ENCODE assay signal across 9 cellular contexts in the genomic region with DNA sequence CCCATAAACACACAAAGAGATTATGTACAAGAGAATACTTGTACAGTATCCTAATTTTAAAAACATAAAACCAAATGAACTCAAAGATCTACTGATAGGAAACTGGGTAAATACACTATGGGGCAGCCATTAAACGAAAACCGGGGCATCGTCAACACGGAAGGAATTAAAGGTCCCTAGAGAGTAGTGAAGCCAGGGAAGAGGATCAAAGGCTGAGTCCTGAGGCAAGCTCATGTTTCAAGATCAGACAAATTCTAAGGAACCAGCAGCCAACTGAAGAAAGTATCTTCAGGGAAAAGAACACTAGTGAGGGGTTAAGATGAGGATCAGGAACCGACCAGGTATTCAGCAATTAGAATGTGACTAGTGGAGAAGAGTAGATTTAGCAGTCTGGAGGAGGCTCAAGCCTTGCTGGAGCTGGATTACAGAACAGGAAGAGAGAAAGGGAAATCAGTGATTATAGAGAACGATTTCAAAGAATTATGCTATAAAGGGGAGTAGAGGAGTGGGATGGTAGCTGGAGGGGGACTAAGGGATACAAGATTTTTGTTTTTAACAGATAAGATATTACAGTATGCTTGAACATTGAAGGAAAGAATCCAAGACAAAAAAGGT. TPM values are rescaled to one million over a fixed set of nuclear protein-coding genes. Genes with fewer than 3 reads are reported as not detected.
DNase-seq lines count a peak whose midpoint lies in the region; ATAC-seq and TF ChIP-seq lines count a peak whose summit lies in the region.
"Had no signal": no experiment of that assay in that cellular context is flagged by ENCODE, and none has a peak within 500 bp of the region (broad histone marks: within the 10 kb centered on the region; RNA-seq: fewer than 3 reads in every experiment).

No MANE protein-coding gene starts in this region.

- H3K4me1 Mint-ChIP-seq in activated T-helper 17 cell treated with anti-CD3 and anti-CD28 coated beads, Interleukin-2, amount 50 U/mL, for 72 hours = peaks cover 19% of the 10 kb centered on the region

- no peak for ATAC-seq in activated T-helper 17 cell treated with anti-CD3 and anti-CD28 coated beads, Interleukin-2, amount 50 U/mL, for 72 hours (replicated peaks)
- ATAC-seq in GM18873 (IDR thresholded peaks at IDR 0.05; ENCODE audit: low FRiP score, unreplicated experiment) (no peak), GM18858 (IDR thresholded peaks at IDR 0.05; ENCODE audit: unreplicated experiment) (no peak)

- peaks cover 91% of the 10 kb centered on the region for H3K36me3 Mint-ChIP-seq in activated T-helper 17 cell treated with anti-CD3 and anti-CD28 coated beads, Interleukin-2, amount 50 U/mL, for 72 hours (ENCODE audit: low read depth)

- H3K27me3 Mint-ChIP-seq in activated T-helper 17 cell treated with anti-CD3 and anti-CD28 coated beads, Interleukin-2, amount 50 U/mL, for 72 hours = no peaks in the 10 kb centered on the region

- H3K4me3 ChIP-seq in BE2C (ENCODE audit: low read depth, low read length) (peak overlapping the region; percentile 12), HAP-1 (no peak overlapping the region; the same call in 1 of the 2 replicates)
- H3K4me3 ChIP-seq: tibial artery had no signal

- peak overlapping the region; percentile 39 for H3K27ac Mint-ChIP-seq in activated T-helper 17 cell treated with anti-CD3 and anti-CD28 coated beads, Interleukin-2, amount 50 U/mL, for 72 hours

- H3K27me3 ChIP-seq in BE2C (no peaks in the 10 kb centered on the region), HAP-1 (ENCODE audit: low read depth) (no peaks in the 10 kb centered on the region)
- H3K27me3 ChIP-seq: tibial artery had no signal

- H3K36me3 ChIP-seq in BE2C = peaks cover 5% of the 10 kb centered on the region
- 0 out of 2 replicates have a peak, but pooled peaks cover 3% of the 10 kb centered on the region for H3K36me3 ChIP-seq in HAP-1 (replicated peaks)

- in situ Hi-C loops in HAP-1 (cut with MboI; ENCODE audit: low sequenced_read_pairs) = no loop called here

- H3K4me3 Mint-ChIP-seq in activated T-helper 17 cell treated with anti-CD3 and anti-CD28 coated beads, Interleukin-2, amount 50 U/mL, for 72 hours = no peak overlapping the region

- no peak for DNase-seq in BE2C
- peak; percentile 31 to 57 for DNase-seq in HAP-1 (ENCODE audit: low spot score in 2 of 2)
- peak; percentile 18 for DNase-seq in myocyte (ENCODE audit: low read depth)
- no peak for DNase-seq in activated effector memory CD4-positive, alpha-beta T cell treated with anti-CD3 and anti-CD28 coated beads, Interleukin-2, amount 50 U/mL, for 16 hours
- no peak for DNase-seq in activated CD4-positive, alpha-beta T cell treated with anti-CD3 and anti-CD28 coated beads, Interleukin-2, amount 50 U/mL, for 1 hour
- DNase-seq: tibial artery had no signal

- TF ChIP-seq CTCF in BE2C (IDR thresholded peaks at IDR 0.05; ENCODE audit: low read depth, low read length) = no peak

- H3K4me1 ChIP-seq in BE2C = 0 out of 2 replicates have a peak, but pooled peaks cover 3% of the 10 kb centered on the region
- peaks cover 32% of the 10 kb centered on the region for H3K4me1 ChIP-seq in HAP-1

- H3K9me3 ChIP-seq in BE2C (no peaks in the 10 kb centered on the region; the same call in 1 of the 2 replicates), HAP-1 (no peaks in the 10 kb centered on the region)
- H3K9me3 ChIP-seq: tibial artery had no signal

- H3K9me3 Mint-ChIP-seq in activated T-helper 17 cell treated with anti-CD3 and anti-CD28 coated beads, Interleukin-2, amount 50 U/mL, for 72 hours = no peaks in the 10 kb centered on the region

RNA-seq across cellular contexts. Expression of gene SEL1L, which starts 23.7 kb away (rescaled TPM):
- polyA plus RNA-seq in BE2C (2012; ENCODE audit: insufficient read depth, insufficient read length, low read depth) = 38.2 TPM
- total RNA-seq in activated T-helper 17 cell treated with anti-CD3 and anti-CD28 coated beads, Interleukin-2, amount 50 U/mL, for 72 hours = 10 to 100 TPM; 58.7 to 69.8 TPM
- 52.1 and 72.5 TPM in 2 replicates for total RNA-seq in myocyte
- polyA plus RNA-seq in myocyte (2012) = 66.8 TPM

Comparison
In these comparisons a context has a peak if more than half of its experiments do, and no peak if none do; other contexts are left out.
1. DNase-seq: peak in HAP-1 (2 of 2) and myocyte (single experiment); none in BE2C (single experiment), activated effector memory CD4-positive, alpha-beta T cell treated with anti-CD3 and anti-CD28 coated beads, Interleukin-2, amount 50 U/mL, for 16 hours (single experiment) and activated CD4-positive, alpha-beta T cell treated with anti-CD3 and anti-CD28 coated beads, Interleukin-2, amount 50 U/mL, for 1 hour (single experiment).